Comparison of ENCODE assay signal across 1 cellular context in genomic region chr22:21000987-21001600, GRCh38.
TF ChIP-seq lines count a peak whose summit lies in the region.

No MANE protein-coding gene starts in this region.

TF ChIP-seq in K562, 482 proteins besides CTCF, POLR2A, EP300 and RAD21 (continued from another document and continues in another):
- TF ChIP-seq CUX1 (CRISPR knock-in tag; IDR thresholded peaks at IDR 0.05) (no peak), USF1 (CRISPR knock-in tag; IDR thresholded peaks at IDR 0.05) (no peak), ZNF316 (IDR thresholded peaks at IDR 0.05) (no peak), E2F6 (IDR thresholded peaks at IDR 0.05; ENCODE audit: borderline replicate concordance in 1 of 2, extremely low read depth in 1 of 2, insufficient read depth in 1 of 2, insufficient read length in 1 of 2, low read depth in 1 of 2, low read length in 1 of 2, poor library complexity in 1 of 2, severe bottlenecking in 1 of 2) (no peak), ETS2 (tag; IDR thresholded peaks at IDR 0.05; ENCODE audit: borderline replicate concordance, poor library complexity, severe bottlenecking) (no peak), ZFX (CRISPR knock-in tag; IDR thresholded peaks at IDR 0.05) (no peak), SRF (CRISPR knock-in tag; IDR thresholded peaks at IDR 0.05) (0 out of 4 replicates have a peak, but pooled peaks of 1 of the 2 experiments have one; percentile 10), HMG20B (CRISPR knock-in tag; IDR thresholded peaks at IDR 0.05) (no peak), USF2 (CRISPR knock-in tag; IDR thresholded peaks at IDR 0.05) (no peak), ZNF280B (CRISPR knock-in tag; IDR thresholded peaks at IDR 0.05) (no peak), TCF7 (IDR thresholded peaks at IDR 0.05; ENCODE audit: borderline replicate concordance) (no peak), XRCC5 (IDR thresholded peaks at IDR 0.05; ENCODE audit: low read depth, low read length) (no peak), CTCFL (IDR thresholded peaks at IDR 0.05; ENCODE audit: borderline replicate concordance, insufficient read depth, low read depth, low read length, poor library complexity, severe bottlenecking) (no peak), RBM34 (IDR thresholded peaks at IDR 0.05; ENCODE audit: borderline replicate concordance, insufficient read depth, low read length) (no peak), HNRNPUL1 (IDR thresholded peaks at IDR 0.05; ENCODE audit: low read length) (no peak), KLF1 (tag; IDR thresholded peaks at IDR 0.05) (peak; percentile 41; the same call in 1 of the 2 replicates), PKNOX1 (IDR thresholded peaks at IDR 0.05) (no peak), PREB (CRISPR knock-in tag; IDR thresholded peaks at IDR 0.05) (no peak), MXD1 (CRISPR knock-in tag; IDR thresholded peaks at IDR 0.05; ENCODE audit: borderline replicate concordance, poor library complexity, severe bottlenecking) (no peak), MLLT1 (IDR thresholded peaks at IDR 0.05) (no peak), MTA3 (IDR thresholded peaks at IDR 0.05; ENCODE audit: borderline replicate concordance) (no peak), ZNF507 (tag; conservative IDR thresholded peaks at IDR 0.05) (no peak), YY1 (IDR thresholded peaks at IDR 0.05; ENCODE audit: borderline replicate concordance in 1 of 3, control insufficient read depth in 1 of 3, extremely low read depth in 1 of 3, insufficient read depth in 3 of 3, insufficient read length in 1 of 3, insufficient replicate concordance in 2 of 3, low read depth in 1 of 3, low read length in 2 of 3) (no peak), CREM (IDR thresholded peaks at IDR 0.05; ENCODE audit: low read depth) (no peak), ZNF518B (CRISPR knock-in tag; IDR thresholded peaks at IDR 0.05) (no peak), ZNF347 (CRISPR knock-in tag; IDR thresholded peaks at IDR 0.05; ENCODE audit: low read depth) (0 out of 2 replicates have a peak, but pooled peaks have one; percentile 17), MAFG (tag; conservative IDR thresholded peaks at IDR 0.05) (no peak), HDAC3 (IDR thresholded peaks at IDR 0.05; ENCODE audit: borderline replicate concordance, partially characterized antibody) (no peak), ZEB2 (IDR thresholded peaks at IDR 0.05) (no peak), TEAD1 (CRISPR knock-in tag; IDR thresholded peaks at IDR 0.05) (no peak), NRF1 (conservative IDR thresholded peaks at IDR 0.05 in 1 of 2, IDR thresholded peaks at IDR 0.05 in 1 of 2) (no peak), E2F1 (CRISPR knock-in tag; IDR thresholded peaks at IDR 0.05) (no peak), IRF1 (CRISPR knock-in tag; IDR thresholded peaks at IDR 0.05; ENCODE audit: borderline replicate concordance) (no peak), TAL1 (IDR thresholded peaks at IDR 0.05) (no peak)
